Comparison of ENCODE assay signal across 20 cellular contexts in the genomic region with DNA sequence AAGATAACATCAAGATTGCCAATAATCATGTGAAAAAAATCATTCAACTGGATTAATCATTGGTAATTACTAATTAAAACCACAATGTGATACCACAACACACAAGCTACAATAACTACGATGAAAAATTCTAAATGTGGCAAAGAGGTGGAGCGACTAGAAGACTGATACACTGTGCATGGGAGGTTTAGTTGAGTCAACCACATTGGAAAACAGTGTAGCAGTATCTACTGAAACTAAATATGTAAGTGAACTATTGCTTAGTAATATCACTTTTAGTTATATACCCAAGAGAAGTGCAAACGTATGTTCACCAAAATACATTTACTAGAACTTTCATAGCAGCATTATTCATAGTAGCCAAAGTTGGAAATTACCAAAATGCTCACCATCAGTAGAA.
"Had no signal": no experiment of that assay in that cellular context is flagged by ENCODE, and none has a peak within 500 bp of the region (broad histone marks: within the 10 kb centered on the region; RNA-seq: fewer than 3 reads in every experiment).

No MANE protein-coding gene starts in this region.

- DNase-seq: activated B cell treated with CpG ODN at 0.5 μM for 24 hours; aorta; brain microvascular endothelial cell; caudate nucleus; dermis blood vessel endothelial cell; effector CD8-positive, alpha-beta T cell; foreskin keratinocyte; lower lobe of right lung; mesendoderm; mucosa of descending colon; occipital lobe; posterior cingulate gyrus; right lobe of liver; SHP77; stimulated activated CD4-positive, alpha-beta T cell treated with anti-CD3 and anti-CD28 coated beads, Interleukin-1b, Interleukin-23, amount 100 ng/mL, for 48 hours; stimulated activated naive B cell treated with anti-CD40 and anti-IgM and Interleukin-4, amounts not matched to agents 10 μg/mL and 1 μg/mL and 100 μg/mL, for 72 hours; upper lobe of right lung had no signal

- H3K4me3 Mint-ChIP-seq: activated B cell treated with CpG ODN at 0.5 μM for 24 hours; neural crest cell; stimulated activated naive B cell treated with anti-CD40 and anti-IgM and Interleukin-4, amounts not matched to agents 10 μg/mL and 1 μg/mL and 100 μg/mL, for 72 hours; T-helper 1 cell treated with Interleukin-12 subunit alpha and Interleukin-12 subunit beta and Interleukin-4 antibody, amounts not matched to agents 30 μg/mL and 1 μg/mL, for 36 hours had no signal

- H3K27ac Mint-ChIP-seq: activated B cell treated with CpG ODN at 0.5 μM for 24 hours; stimulated activated naive B cell treated with anti-CD40 and anti-IgM and Interleukin-4, amounts not matched to agents 10 μg/mL and 1 μg/mL and 100 μg/mL, for 72 hours; T-helper 1 cell treated with Interleukin-12 subunit alpha and Interleukin-12 subunit beta and Interleukin-4 antibody, amounts not matched to agents 30 μg/mL and 1 μg/mL, for 36 hours had no signal

- H3K27me3 Mint-ChIP-seq: activated B cell treated with CpG ODN at 0.5 μM for 24 hours; stimulated activated naive B cell treated with anti-CD40 and anti-IgM and Interleukin-4, amounts not matched to agents 10 μg/mL and 1 μg/mL and 100 μg/mL, for 72 hours had no signal

- H3K36me3 Mint-ChIP-seq: stimulated activated naive B cell treated with anti-CD40 and anti-IgM and Interleukin-4, amounts not matched to agents 10 μg/mL and 1 μg/mL and 100 μg/mL, for 72 hours had no signal

- ATAC-seq: foreskin keratinocyte; left lobe of liver; lower lobe of right lung; mucosa of descending colon; right lobe of liver; stimulated activated naive B cell treated with anti-CD40 and anti-IgM and Interleukin-4, amounts not matched to agents 10 μg/mL and 1 μg/mL and 100 μg/mL, for 72 hours; upper lobe of right lung had no signal

- H3K4me1 Mint-ChIP-seq: neural crest cell had no signal

- H3K9me3 Mint-ChIP-seq: activated B cell treated with CpG ODN at 0.5 μM for 24 hours; stimulated activated naive B cell treated with anti-CD40 and anti-IgM and Interleukin-4, amounts not matched to agents 10 μg/mL and 1 μg/mL and 100 μg/mL, for 72 hours; T-helper 1 cell treated with Interleukin-12 subunit alpha and Interleukin-12 subunit beta and Interleukin-4 antibody, amounts not matched to agents 30 μg/mL and 1 μg/mL, for 36 hours had no signal
